29 cellular contexts compared by ENCODE assay signal in genomic region chr3:24529210-24529609, GRCh38. TPM values are rescaled to one million over a fixed set of nuclear protein-coding genes. Genes with fewer than 3 reads are reported as not detected.
"Had no signal": no experiment of that assay in that cellular context is flagged by ENCODE, and none has a peak within 500 bp of the region (broad histone marks: within the 10 kb centered on the region; RNA-seq: fewer than 3 reads in every experiment).

No MANE protein-coding gene starts in this region.

- H3K27me3 ChIP-seq: right atrium auricular region, stomach, testis, thyroid gland, transverse colon, upper lobe of left lung, vagina had no signal

- H3K9ac ChIP-seq: neural progenitor cell, parathyroid adenoma had no signal

- H3K36me3 ChIP-seq: lower lobe of right lung, neural progenitor cell, neutrophil, right atrium auricular region, stomach, thyroid gland, transverse colon, upper lobe of left lung, vagina had no signal

- H3K4me2 ChIP-seq: neural progenitor cell had no signal

- H3K27ac ChIP-seq: lower lobe of right lung, neural progenitor cell, neutrophil, parathyroid adenoma, psoas muscle, right atrium auricular region, skin epidermis, stomach, testis, thyroid gland, transverse colon, upper lobe of left lung, vagina had no signal

- DNase-seq: hypothalamus; immature natural killer cell; kidney; left ventricle myocardium superior; lower lobe of right lung; mammary epithelial cell; mesenchymal stem cell; natural killer cell; nephron progenitor cell; occipital lobe; psoas muscle; stimulated activated CD4-positive, alpha-beta T cell treated with anti-CD3 and anti-CD28 coated beads, Interleukin-12 subunit alpha, Interleukin-12 subunit beta, amount 100 ng/mL, for 4 hours; stimulated activated CD4-positive, alpha-beta T cell treated with anti-CD3 and anti-CD28 coated beads, Interleukin-15, amount 100 ng/mL, for 24 hours; stimulated activated CD4-positive, alpha-beta T cell treated with anti-CD3 and anti-CD28 coated beads, Interleukin-2, amount 100 ng/mL, for 24 hours; stimulated activated CD4-positive, alpha-beta T cell treated with anti-CD3 and anti-CD28 coated beads, Interleukin-4, amount 100 ng/mL, for 1 hour; stimulated activated naive B cell treated with anti-CD40 and anti-IgM and Interleukin-4, amounts not matched to agents 10 μg/mL and 1 μg/mL and 100 μg/mL, for 72 hours; stimulated activated naive CD8-positive, alpha-beta T cell treated with anti-CD3 and anti-CD28 coated beads, Interleukin-15, Interleukin-2, amounts not matched to agents 100 U/mL and 50 U/mL, for 24 hours; stomach; testis; thyroid gland; transverse colon; upper lobe of left lung had no signal

- ATAC-seq: left ventricle myocardium superior; lower lobe of right lung; natural killer cell; psoas muscle; sciatic nerve; stimulated activated naive B cell treated with anti-CD40 and anti-IgM and Interleukin-4, amounts not matched to agents 10 μg/mL and 1 μg/mL and 100 μg/mL, for 72 hours; stimulated activated naive CD8-positive, alpha-beta T cell treated with anti-CD3 and anti-CD28 coated beads, Interleukin-15, Interleukin-2, amounts not matched to agents 100 U/mL and 50 U/mL, for 24 hours had no signal

- H3K4me1 ChIP-seq: lower lobe of right lung, parathyroid adenoma, right atrium auricular region, testis, thyroid gland, upper lobe of left lung, vagina had no signal

- H3K4me3 ChIP-seq: lower lobe of right lung, neural progenitor cell, psoas muscle, right atrium auricular region, skin epidermis, stomach, testis, thyroid gland, transverse colon, upper lobe of left lung, vagina had no signal

- H3K9me3 ChIP-seq: lower lobe of right lung, neutrophil, psoas muscle, right atrium auricular region, stomach, testis, thyroid gland, transverse colon, upper lobe of left lung, vagina had no signal

- H2AFZ ChIP-seq: neural progenitor cell, parathyroid adenoma had no signal

- H3K79me2 ChIP-seq: parathyroid adenoma had no signal

RNA-seq across cellular contexts. Expression of gene THRB, which starts 34.6 kb away (rescaled TPM):
- polyA plus RNA-seq: immature natural killer cell had no signal
